26 cellular contexts compared by ENCODE assay signal in genomic region chr5:103469288-103470065, GRCh38.
DNase-seq lines count a peak whose midpoint lies in the region; ATAC-seq, FAIRE-seq and TF ChIP-seq lines count a peak whose summit lies in the region.
"Had no signal": no experiment of that assay in that cellular context is flagged by ENCODE, and none has a peak within 500 bp of the region (broad histone marks: within the 10 kb centered on the region; RNA-seq: fewer than 3 reads in every experiment).

No MANE protein-coding gene starts in this region.

- peak; percentile 19 for FAIRE-seq in small intestine (lab: Jason Lieb, UNC)

- peak; percentile 77 for DNase-seq in HCEC 1CT
- no peak for DNase-seq in SJSA1 (ENCODE audit: low read depth in 1 of 2, low spot score in 2 of 2)
- peak; percentile 78 for DNase-seq in iris pigment epithelial cell (ENCODE audit: low read depth)
- peak; percentile 94 for DNase-seq in small intestine
- DNase-seq in NCI-H2227 (lab: John Stamatoyannopoulos, UW; ENCODE audit: unreplicated experiment) = no peak
- DNase-seq in C1 segment of cervical spinal cord (lab: John Stamatoyannopoulos, UW) = no peak
- no peak for DNase-seq in CD4-positive, alpha-beta T cell
- DNase-seq: activated CD4-positive, alpha-beta T cell treated with anti-CD3 and anti-CD28 coated beads for 48 hours; activated effector memory CD4-positive, alpha-beta T cell treated with anti-CD3 and anti-CD28 coated beads, Interleukin-2, amount 50 U/mL, for 16 hours; amygdala; COR-L47; DMS79 treated with DMSO at 0.1 percent for 48 hours; effector CD8-positive, alpha-beta T cell; left cardiac atrium; MG63; NCI-H1694; NCI-H774; nephron progenitor cell; psoas muscle; SIG-M5; stimulated activated CD4-positive, alpha-beta T cell treated with anti-CD3 and anti-CD28 coated beads, Interleukin-4, amount 100 ng/mL, for 1 hour had no signal

- H3K36me3 ChIP-seq in SJSA1 (no peaks in the 10 kb centered on the region), small intestine (ENCODE audit: control insufficient read depth in 2 of 2, insufficient read depth in 2 of 2, low read length in 2 of 2) (no peaks in the 10 kb centered on the region)
- H3K36me3 ChIP-seq: esophagus muscularis mucosa, MG63 had no signal

- no peaks in the 10 kb centered on the region for H3K4me1 Mint-ChIP-seq in CD4-positive, alpha-beta T cell (ENCODE audit: low read depth)
- H3K4me1 Mint-ChIP-seq: B cell, nephron progenitor cell had no signal

- POLR2A ChIA-PET in CD4-positive, alpha-beta T cell (lab: Charles Lee) = no interaction called here

- CTCF ChIA-PET in CD4-positive, alpha-beta T cell (lab: Charles Lee) = no interaction called here

- no peak overlapping the region for H3K4me3 ChIP-seq in SJSA1
- no peak overlapping the region for H3K4me3 ChIP-seq in small intestine (ENCODE audit: low read depth in 1 of 2, low read length in 2 of 2)
- H3K4me3 ChIP-seq: esophagus muscularis mucosa, MG63, psoas muscle had no signal

- ATAC-seq in CD4-positive, alpha-beta T cell (ENCODE audit: poor library complexity) = no peak
- ATAC-seq: HCT116, left cardiac atrium, psoas muscle had no signal

- WGBS in small intestine, 3 donors = 37 to 60% (median 47%) methylated on average over 3 of the region's 3 CpGs

- no peak for TF ChIP-seq CTCF in CD4-positive, alpha-beta T cell (IDR thresholded peaks at IDR 0.05)

- no peaks in the 10 kb centered on the region for H3K36me3 Mint-ChIP-seq in CD4-positive, alpha-beta T cell (ENCODE audit: low read depth)
- H3K36me3 Mint-ChIP-seq: type B pancreatic cell had no signal

- no peaks in the 10 kb centered on the region for H3K9me3 Mint-ChIP-seq in CD4-positive, alpha-beta T cell
- H3K9me3 Mint-ChIP-seq: nephron progenitor cell; stimulated activated naive CD8-positive, alpha-beta T cell treated with anti-CD3 and anti-CD28 coated beads, Interleukin-15, Interleukin-2, amounts not matched to agents 100 ng/mL and 50 ng/mL, for 24 hours; type B pancreatic cell had no signal

- H3K4me1 ChIP-seq in SJSA1 (replicated peaks) = peaks cover 24% of the 10 kb centered on the region
- no peaks in the 10 kb centered on the region for H3K4me1 ChIP-seq in small intestine (ENCODE audit: control insufficient read depth in 2 of 2, insufficient read depth in 1 of 2, low read depth in 1 of 2, low read length in 1 of 2)

- no peak overlapping the region for H3K27ac Mint-ChIP-seq in CD4-positive, alpha-beta T cell
- H3K27ac Mint-ChIP-seq: B cell; nephron progenitor cell; stimulated activated naive CD8-positive, alpha-beta T cell treated with anti-CD3 and anti-CD28 coated beads, Interleukin-15, Interleukin-2, amounts not matched to agents 100 ng/mL and 50 ng/mL, for 24 hours; type B pancreatic cell had no signal

- peak overlapping the region; percentile 43 for H3K27ac ChIP-seq in SJSA1
- peak overlapping the region in 1 of 2 donors; percentile 64 for H3K27ac ChIP-seq in small intestine (ENCODE audit: low read depth in 1 of 2, low read length in 1 of 2)
- H3K27ac ChIP-seq in CD4-positive, alpha-beta T cell (ENCODE audit: low read depth, low read length) = no peak overlapping the region
- H3K27ac ChIP-seq: esophagus muscularis mucosa, psoas muscle had no signal

- intact Hi-C loops in CD4-positive, alpha-beta T cell (cut with DNase I, micrococcal nuclease) = no loop called here

- H3K27me3 Mint-ChIP-seq in CD4-positive, alpha-beta T cell = peaks cover 5% of the 10 kb centered on the region
- H3K27me3 Mint-ChIP-seq: B cell, type B pancreatic cell had no signal

- H3K9me3 ChIP-seq in SJSA1 (replicated peaks) (no peaks in the 10 kb centered on the region), small intestine (ENCODE audit: control insufficient read depth, low read depth) (no peaks in the 10 kb centered on the region)
- H3K9me3 ChIP-seq in CD4-positive, alpha-beta T cell (ENCODE audit: control insufficient read depth, low read length) = no peaks in the 10 kb centered on the region
- H3K9me3 ChIP-seq: esophagus muscularis mucosa, MG63, psoas muscle had no signal

- H3K4me3 Mint-ChIP-seq in CD4-positive, alpha-beta T cell = no peak overlapping the region
- H3K4me3 Mint-ChIP-seq: B cell; nephron progenitor cell; stimulated activated naive CD8-positive, alpha-beta T cell treated with anti-CD3 and anti-CD28 coated beads, Interleukin-15, Interleukin-2, amounts not matched to agents 100 ng/mL and 50 ng/mL, for 24 hours; type B pancreatic cell had no signal

- H3K27me3 ChIP-seq in SJSA1 (replicated peaks) = no peaks in the 10 kb centered on the region
- H3K27me3 ChIP-seq in small intestine (ENCODE audit: control insufficient read depth in 2 of 2, insufficient read depth in 2 of 2, low read length in 2 of 2) = no peaks in the 10 kb centered on the region
- peaks cover 4% of the 10 kb centered on the region for H3K27me3 ChIP-seq in CD4-positive, alpha-beta T cell (ENCODE audit: control insufficient read depth, insufficient read depth, low read length)
- H3K27me3 ChIP-seq: esophagus muscularis mucosa, MG63 had no signal

Comparison
In these comparisons a context has a peak if more than half of its experiments do, and no peak if none do; other contexts are left out.
1. DNase-seq: peak in HCEC 1CT (single experiment), iris pigment epithelial cell (single experiment) and small intestine (single experiment); none in SJSA1 (0 of 2), NCI-H2227 (single experiment), C1 segment of cervical spinal cord (0 of 14) and CD4-positive, alpha-beta T cell (0 of 10).